1 cellular context compared by ENCODE assay signal in the genomic region with DNA sequence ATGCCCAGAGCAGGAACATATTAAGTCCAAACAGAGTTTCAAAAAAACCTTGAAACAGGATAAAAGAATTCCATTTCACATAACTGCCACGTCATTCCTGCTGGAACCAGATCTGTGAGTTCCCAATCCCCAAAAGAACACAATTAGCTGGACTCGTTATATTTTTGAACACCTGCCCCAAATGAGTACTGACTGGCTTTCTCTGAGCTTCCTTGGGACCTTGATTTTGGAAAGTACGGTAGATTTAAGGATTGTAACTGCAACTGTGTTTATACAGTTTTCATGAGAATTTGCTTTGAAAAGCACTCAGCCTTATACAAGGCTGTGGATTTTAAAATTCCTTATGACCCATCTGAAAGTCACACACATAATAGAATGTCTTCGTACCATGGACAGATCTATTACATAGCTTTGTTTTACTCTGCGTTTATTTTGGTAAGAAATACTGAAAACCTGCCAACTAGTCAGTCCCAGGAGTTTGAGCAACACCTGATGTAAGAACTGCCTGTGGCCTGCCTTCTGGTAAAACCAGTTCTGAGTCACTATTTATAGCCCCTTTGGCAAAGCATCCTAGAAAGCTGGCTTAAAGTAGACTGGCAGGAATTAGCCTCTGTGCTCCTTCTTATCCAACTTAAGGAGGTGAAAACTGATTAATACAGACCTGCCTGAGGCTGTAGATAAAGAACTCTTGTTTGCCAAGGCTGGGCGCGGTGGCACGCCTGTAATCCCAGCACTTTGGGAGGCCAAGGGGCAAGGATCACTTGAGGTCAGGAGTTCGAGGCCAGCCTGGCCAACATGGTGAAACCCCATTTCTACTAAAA.
TF ChIP-seq lines count a peak whose summit lies in the region.

No MANE protein-coding gene starts in this region.

TF ChIP-seq in HepG2, 621 proteins besides CTCF, POLR2A, EP300 and RAD21 (continued from another document and continues in another):
- TF ChIP-seq, protein P1, sequence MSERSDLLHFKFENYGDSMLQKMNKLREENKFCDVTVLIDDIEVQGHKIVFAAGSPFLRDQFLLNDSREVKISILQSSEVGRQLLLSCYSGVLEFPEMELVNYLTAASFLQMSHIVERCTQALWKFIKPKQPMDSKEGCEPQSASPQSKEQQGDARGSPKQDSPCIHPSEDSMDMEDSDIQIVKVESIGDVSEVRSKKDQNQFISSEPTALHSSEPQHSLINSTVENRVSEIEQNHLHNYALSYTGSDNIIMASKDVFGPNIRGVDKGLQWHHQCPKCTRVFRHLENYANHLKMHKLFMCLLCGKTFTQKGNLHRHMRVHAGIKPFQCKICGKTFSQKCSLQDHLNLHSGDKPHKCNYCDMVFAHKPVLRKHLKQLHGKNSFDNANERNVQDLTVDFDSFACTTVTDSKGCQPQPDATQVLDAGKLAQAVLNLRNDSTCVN (CRISPR knock-in tag; IDR thresholded peaks at IDR 0.05; ENCODE audit: borderline replicate concordance), result 0 out of 2 replicates have a peak, but pooled peaks have one; percentile 20
- TF ChIP-seq, protein P2, sequence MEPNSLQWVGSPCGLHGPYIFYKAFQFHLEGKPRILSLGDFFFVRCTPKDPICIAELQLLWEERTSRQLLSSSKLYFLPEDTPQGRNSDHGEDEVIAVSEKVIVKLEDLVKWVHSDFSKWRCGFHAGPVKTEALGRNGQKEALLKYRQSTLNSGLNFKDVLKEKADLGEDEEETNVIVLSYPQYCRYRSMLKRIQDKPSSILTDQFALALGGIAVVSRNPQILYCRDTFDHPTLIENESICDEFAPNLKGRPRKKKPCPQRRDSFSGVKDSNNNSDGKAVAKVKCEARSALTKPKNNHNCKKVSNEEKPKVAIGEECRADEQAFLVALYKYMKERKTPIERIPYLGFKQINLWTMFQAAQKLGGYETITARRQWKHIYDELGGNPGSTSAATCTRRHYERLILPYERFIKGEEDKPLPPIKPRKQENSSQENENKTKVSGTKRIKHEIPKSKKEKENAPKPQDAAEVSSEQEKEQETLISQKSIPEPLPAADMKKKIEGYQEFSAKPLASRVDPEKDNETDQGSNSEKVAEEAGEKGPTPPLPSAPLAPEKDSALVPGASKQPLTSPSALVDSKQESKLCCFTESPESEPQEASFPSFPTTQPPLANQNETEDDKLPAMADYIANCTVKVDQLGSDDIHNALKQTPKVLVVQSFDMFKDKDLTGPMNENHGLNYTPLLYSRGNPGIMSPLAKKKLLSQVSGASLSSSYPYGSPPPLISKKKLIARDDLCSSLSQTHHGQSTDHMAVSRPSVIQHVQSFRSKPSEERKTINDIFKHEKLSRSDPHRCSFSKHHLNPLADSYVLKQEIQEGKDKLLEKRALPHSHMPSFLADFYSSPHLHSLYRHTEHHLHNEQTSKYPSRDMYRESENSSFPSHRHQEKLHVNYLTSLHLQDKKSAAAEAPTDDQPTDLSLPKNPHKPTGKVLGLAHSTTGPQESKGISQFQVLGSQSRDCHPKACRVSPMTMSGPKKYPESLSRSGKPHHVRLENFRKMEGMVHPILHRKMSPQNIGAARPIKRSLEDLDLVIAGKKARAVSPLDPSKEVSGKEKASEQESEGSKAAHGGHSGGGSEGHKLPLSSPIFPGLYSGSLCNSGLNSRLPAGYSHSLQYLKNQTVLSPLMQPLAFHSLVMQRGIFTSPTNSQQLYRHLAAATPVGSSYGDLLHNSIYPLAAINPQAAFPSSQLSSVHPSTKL (CRISPR knock-in tag; IDR thresholded peaks at IDR 0.05), result peak; percentile 58
- peak; percentile 75 for TF ChIP-seq GATAD2A (CRISPR knock-in tag; IDR thresholded peaks at IDR 0.05)
- 0 out of 2 replicates have a peak, but pooled peaks have one; percentile 49 for TF ChIP-seq ZNF430 (CRISPR knock-in tag; IDR thresholded peaks at IDR 0.05)
- TF ChIP-seq POLR2G (IDR thresholded peaks at IDR 0.05; ENCODE audit: low read depth, low read length), result no peak
- no peak for TF ChIP-seq ZKSCAN1 (IDR thresholded peaks at IDR 0.05; ENCODE audit: low read length)
- TF ChIP-seq REXO4 (CRISPR knock-in tag; IDR thresholded peaks at IDR 0.05; ENCODE audit: borderline replicate concordance), result no peak
- 0 out of 2 replicates have a peak, but pooled peaks have one; percentile 10 for TF ChIP-seq YEATS4 (CRISPR knock-in tag; IDR thresholded peaks at IDR 0.05; ENCODE audit: borderline replicate concordance)
- peak; percentile 49; the same call in 1 of the 2 replicates for TF ChIP-seq HOXA3 (CRISPR knock-in tag; IDR thresholded peaks at IDR 0.05)
- TF ChIP-seq, protein P3, sequence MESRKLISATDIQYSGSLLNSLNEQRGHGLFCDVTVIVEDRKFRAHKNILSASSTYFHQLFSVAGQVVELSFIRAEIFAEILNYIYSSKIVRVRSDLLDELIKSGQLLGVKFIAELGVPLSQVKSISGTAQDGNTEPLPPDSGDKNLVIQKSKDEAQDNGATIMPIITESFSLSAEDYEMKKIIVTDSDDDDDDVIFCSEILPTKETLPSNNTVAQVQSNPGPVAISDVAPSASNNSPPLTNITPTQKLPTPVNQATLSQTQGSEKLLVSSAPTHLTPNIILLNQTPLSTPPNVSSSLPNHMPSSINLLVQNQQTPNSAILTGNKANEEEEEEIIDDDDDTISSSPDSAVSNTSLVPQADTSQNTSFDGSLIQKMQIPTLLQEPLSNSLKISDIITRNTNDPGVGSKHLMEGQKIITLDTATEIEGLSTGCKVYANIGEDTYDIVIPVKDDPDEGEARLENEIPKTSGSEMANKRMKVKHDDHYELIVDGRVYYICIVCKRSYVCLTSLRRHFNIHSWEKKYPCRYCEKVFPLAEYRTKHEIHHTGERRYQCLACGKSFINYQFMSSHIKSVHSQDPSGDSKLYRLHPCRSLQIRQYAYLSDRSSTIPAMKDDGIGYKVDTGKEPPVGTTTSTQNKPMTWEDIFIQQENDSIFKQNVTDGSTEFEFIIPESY (CRISPR knock-in tag; IDR thresholded peaks at IDR 0.05), result peak; percentile 73
- TF ChIP-seq ARNT2 (CRISPR knock-in tag; IDR thresholded peaks at IDR 0.05; ENCODE audit: low read depth), result no peak
- TF ChIP-seq ZNF331 (CRISPR knock-in tag; IDR thresholded peaks at IDR 0.05), result 0 out of 2 replicates have a peak, but pooled peaks have one; percentile 22
- peak; percentile 79; the same call in 1 of the 2 replicates for TF ChIP-seq CEBPB (IDR thresholded peaks at IDR 0.05; ENCODE audit: borderline replicate concordance, low read depth, low read length)
- no peak for TF ChIP-seq SMYD3 (CRISPR knock-in tag; IDR thresholded peaks at IDR 0.05)
- no peak for TF ChIP-seq ZNF484 (CRISPR knock-in tag; IDR thresholded peaks at IDR 0.05; ENCODE audit: borderline replicate concordance, low read depth)
- TF ChIP-seq, protein P4, sequence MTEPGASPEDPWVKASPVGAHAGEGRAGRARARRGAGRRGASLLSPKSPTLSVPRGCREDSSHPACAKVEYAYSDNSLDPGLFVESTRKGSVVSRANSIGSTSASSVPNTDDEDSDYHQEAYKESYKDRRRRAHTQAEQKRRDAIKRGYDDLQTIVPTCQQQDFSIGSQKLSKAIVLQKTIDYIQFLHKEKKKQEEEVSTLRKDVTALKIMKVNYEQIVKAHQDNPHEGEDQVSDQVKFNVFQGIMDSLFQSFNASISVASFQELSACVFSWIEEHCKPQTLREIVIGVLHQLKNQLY (CRISPR knock-in tag; IDR thresholded peaks at IDR 0.05), result no peak
- TF ChIP-seq ARNT (IDR thresholded peaks at IDR 0.05), result no peak
- no peak for TF ChIP-seq SOX13 (IDR thresholded peaks at IDR 0.05)
- TF ChIP-seq SOX13 (CRISPR knock-in tag; conservative IDR thresholded peaks at IDR 0.05 in 1 of 2, IDR thresholded peaks at IDR 0.05 in 1 of 2), result peak in 1 of 2 experiments; percentile 24; a peak in 1 of 4 replicates
- TF ChIP-seq TEAD3 (CRISPR knock-in tag; optimal IDR thresholded peaks at IDR 0.05; ENCODE audit: borderline replicate concordance), result peak; percentile 36
- peak; percentile 71; the same call in 1 of the 2 replicates for TF ChIP-seq RXRA (CRISPR knock-in tag; IDR thresholded peaks at IDR 0.05)
- TF ChIP-seq RAD51 (IDR thresholded peaks at IDR 0.05; ENCODE audit: borderline replicate concordance), result no peak
- TF ChIP-seq ZNF337 (CRISPR knock-in tag; IDR thresholded peaks at IDR 0.05; ENCODE audit: borderline replicate concordance, low read depth), result no peak
- no peak for TF ChIP-seq BHLHE40 (IDR thresholded peaks at IDR 0.05; ENCODE audit: low read length)
- TF ChIP-seq, protein P5, sequence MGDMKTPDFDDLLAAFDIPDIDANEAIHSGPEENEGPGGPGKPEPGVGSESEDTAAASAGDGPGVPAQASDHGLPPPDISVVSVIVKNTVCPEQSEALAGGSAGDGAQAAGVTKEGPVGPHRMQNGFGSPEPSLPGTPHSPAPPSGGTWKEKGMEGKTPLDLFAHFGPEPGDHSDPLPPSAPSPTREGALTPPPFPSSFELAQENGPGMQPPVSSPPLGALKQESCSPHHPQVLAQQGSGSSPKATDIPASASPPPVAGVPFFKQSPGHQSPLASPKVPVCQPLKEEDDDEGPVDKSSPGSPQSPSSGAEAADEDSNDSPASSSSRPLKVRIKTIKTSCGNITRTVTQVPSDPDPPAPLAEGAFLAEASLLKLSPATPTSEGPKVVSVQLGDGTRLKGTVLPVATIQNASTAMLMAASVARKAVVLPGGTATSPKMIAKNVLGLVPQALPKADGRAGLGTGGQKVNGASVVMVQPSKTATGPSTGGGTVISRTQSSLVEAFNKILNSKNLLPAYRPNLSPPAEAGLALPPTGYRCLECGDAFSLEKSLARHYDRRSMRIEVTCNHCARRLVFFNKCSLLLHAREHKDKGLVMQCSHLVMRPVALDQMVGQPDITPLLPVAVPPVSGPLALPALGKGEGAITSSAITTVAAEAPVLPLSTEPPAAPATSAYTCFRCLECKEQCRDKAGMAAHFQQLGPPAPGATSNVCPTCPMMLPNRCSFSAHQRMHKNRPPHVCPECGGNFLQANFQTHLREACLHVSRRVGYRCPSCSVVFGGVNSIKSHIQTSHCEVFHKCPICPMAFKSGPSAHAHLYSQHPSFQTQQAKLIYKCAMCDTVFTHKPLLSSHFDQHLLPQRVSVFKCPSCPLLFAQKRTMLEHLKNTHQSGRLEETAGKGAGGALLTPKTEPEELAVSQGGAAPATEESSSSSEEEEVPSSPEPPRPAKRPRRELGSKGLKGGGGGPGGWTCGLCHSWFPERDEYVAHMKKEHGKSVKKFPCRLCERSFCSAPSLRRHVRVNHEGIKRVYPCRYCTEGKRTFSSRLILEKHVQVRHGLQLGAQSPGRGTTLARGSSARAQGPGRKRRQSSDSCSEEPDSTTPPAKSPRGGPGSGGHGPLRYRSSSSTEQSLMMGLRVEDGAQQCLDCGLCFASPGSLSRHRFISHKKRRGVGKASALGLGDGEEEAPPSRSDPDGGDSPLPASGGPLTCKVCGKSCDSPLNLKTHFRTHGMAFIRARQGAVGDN (CRISPR knock-in tag; IDR thresholded peaks at IDR 0.05), result peak; percentile 44
- TF ChIP-seq CEBPG (CRISPR knock-in tag; IDR thresholded peaks at IDR 0.05), result peak; percentile 77
- peak; percentile 59; the same call in 1 of the 2 replicates for TF ChIP-seq SALL1 (CRISPR knock-in tag; IDR thresholded peaks at IDR 0.05)
- TF ChIP-seq ZNF558 (CRISPR knock-in tag; IDR thresholded peaks at IDR 0.05; ENCODE audit: borderline replicate concordance), result peak; percentile 22; the same call in 1 of the 2 replicates
- no peak for TF ChIP-seq EEA1 (CRISPR knock-in tag; IDR thresholded peaks at IDR 0.05; ENCODE audit: borderline replicate concordance)
- peak; percentile 58; the same call in 1 of the 2 replicates for TF ChIP-seq ZMYM2 (CRISPR knock-in tag; IDR thresholded peaks at IDR 0.05)
- TF ChIP-seq ZNF598 (CRISPR knock-in tag; IDR thresholded peaks at IDR 0.05; ENCODE audit: borderline replicate concordance), result no peak
- TF ChIP-seq, protein P6, sequence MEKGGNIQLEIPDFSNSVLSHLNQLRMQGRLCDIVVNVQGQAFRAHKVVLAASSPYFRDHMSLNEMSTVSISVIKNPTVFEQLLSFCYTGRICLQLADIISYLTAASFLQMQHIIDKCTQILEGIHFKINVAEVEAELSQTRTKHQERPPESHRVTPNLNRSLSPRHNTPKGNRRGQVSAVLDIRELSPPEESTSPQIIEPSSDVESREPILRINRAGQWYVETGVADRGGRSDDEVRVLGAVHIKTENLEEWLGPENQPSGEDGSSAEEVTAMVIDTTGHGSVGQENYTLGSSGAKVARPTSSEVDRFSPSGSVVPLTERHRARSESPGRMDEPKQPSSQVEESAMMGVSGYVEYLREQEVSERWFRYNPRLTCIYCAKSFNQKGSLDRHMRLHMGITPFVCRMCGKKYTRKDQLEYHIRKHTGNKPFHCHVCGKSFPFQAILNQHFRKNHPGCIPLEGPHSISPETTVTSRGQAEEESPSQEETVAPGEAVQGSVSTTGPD (CRISPR knock-in tag; IDR thresholded peaks at IDR 0.05), result peak; percentile 86
- peak in 1 of 2 experiments; percentile 24; a peak in 1 of 4 replicates for TF ChIP-seq NR2F1 (CRISPR knock-in tag; IDR thresholded peaks at IDR 0.05)
- no peak for TF ChIP-seq KLF16 (CRISPR knock-in tag; IDR thresholded peaks at IDR 0.05)
- TF ChIP-seq HNF4A (CRISPR knock-in tag; IDR thresholded peaks at IDR 0.05), result peak; percentile 68
- TF ChIP-seq, protein P7, sequence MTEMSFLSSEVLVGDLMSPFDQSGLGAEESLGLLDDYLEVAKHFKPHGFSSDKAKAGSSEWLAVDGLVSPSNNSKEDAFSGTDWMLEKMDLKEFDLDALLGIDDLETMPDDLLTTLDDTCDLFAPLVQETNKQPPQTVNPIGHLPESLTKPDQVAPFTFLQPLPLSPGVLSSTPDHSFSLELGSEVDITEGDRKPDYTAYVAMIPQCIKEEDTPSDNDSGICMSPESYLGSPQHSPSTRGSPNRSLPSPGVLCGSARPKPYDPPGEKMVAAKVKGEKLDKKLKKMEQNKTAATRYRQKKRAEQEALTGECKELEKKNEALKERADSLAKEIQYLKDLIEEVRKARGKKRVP (CRISPR knock-in tag; IDR thresholded peaks at IDR 0.05), result peak in 1 of 2 experiments; percentile 63; a peak in 1 of 4 replicates
- TF ChIP-seq ZNF781 (CRISPR knock-in tag; IDR thresholded peaks at IDR 0.05; ENCODE audit: borderline replicate concordance, not compliant biosample characterization), result no peak
- TF ChIP-seq SIX4 (CRISPR knock-in tag; IDR thresholded peaks at IDR 0.05), result no peak
- 0 out of 2 replicates have a peak, but pooled peaks have one; percentile 14 for TF ChIP-seq ZFY (CRISPR knock-in tag; IDR thresholded peaks at IDR 0.05)
- 0 out of 2 replicates have a peak, but pooled peaks have one; percentile 18 for TF ChIP-seq NFE2 (CRISPR knock-in tag; IDR thresholded peaks at IDR 0.05)
- TF ChIP-seq, protein P8, sequence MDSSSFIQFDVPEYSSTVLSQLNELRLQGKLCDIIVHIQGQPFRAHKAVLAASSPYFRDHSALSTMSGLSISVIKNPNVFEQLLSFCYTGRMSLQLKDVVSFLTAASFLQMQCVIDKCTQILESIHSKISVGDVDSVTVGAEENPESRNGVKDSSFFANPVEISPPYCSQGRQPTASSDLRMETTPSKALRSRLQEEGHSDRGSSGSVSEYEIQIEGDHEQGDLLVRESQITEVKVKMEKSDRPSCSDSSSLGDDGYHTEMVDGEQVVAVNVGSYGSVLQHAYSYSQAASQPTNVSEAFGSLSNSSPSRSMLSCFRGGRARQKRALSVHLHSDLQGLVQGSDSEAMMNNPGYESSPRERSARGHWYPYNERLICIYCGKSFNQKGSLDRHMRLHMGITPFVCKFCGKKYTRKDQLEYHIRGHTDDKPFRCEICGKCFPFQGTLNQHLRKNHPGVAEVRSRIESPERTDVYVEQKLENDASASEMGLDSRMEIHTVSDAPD (CRISPR knock-in tag; IDR thresholded peaks at IDR 0.05), result peak; percentile 68; the same call in 1 of the 2 replicates
- TF ChIP-seq MEF2D (CRISPR knock-in tag; IDR thresholded peaks at IDR 0.05), result 0 out of 2 replicates have a peak, but pooled peaks have one; percentile 12
